15 cellular contexts compared by ENCODE assay signal in the genomic region with DNA sequence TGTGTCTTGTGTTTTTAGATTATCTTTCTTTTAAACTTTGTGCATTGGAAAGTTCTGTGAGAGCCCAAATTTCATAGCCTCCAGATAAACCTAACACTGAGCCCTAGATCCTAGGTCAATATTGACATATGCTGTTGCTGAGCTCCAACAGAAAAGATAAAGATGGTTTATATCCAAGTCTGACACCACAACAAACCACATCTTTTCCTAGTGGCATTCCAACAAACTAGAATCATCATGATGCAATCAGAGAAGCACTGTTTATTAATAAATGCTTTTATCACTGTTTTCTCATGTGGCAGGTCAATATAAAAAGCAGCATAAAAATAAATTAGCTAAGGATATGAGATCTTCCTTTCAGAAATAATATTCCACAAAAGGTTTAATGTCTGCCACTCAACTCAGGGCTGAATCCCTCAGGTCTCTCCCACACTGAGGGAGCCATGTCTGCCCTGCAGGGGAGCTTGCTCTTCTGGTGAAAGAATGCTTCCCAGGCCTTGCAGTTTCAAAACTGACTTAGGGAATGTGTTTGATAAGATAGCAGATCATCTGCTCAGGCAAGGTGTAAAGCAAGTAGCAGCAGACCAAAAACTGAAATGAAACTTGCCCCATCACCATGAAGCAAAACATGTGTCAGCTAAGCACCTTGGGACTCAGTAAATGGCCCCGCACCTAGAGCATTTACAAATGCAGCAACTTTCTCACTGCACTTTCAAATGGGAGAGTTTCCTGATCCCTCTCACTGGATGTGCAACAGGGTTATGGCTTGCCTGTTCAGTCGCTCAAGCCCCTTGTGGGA.
DNase-seq lines count a peak whose midpoint lies in the region; ATAC-seq and TF ChIP-seq lines count a peak whose summit lies in the region.
"Had no signal": no experiment of that assay in that cellular context is flagged by ENCODE, and none has a peak within 500 bp of the region (broad histone marks: within the 10 kb centered on the region; RNA-seq: fewer than 3 reads in every experiment).

No MANE protein-coding gene starts in this region.

- ATAC-seq in right cardiac atrium (peak; percentile 64 to 80), Right ventricle myocardium inferior (no peak), left colon (no peak)
- ATAC-seq: A549, Panc1 had no signal

- H3K9ac ChIP-seq in mammary epithelial cell (ENCODE audit: insufficient read depth, low read length) = no peak overlapping the region

- H3K27me3 ChIP-seq in right cardiac atrium (ENCODE audit: control insufficient read depth, insufficient read depth) = no peaks in the 10 kb centered on the region
- H3K27me3 ChIP-seq in mammary epithelial cell (ENCODE audit: insufficient read depth, low read length) = no peaks in the 10 kb centered on the region
- no peaks in the 10 kb centered on the region for H3K27me3 ChIP-seq in kidney epithelial cell (ENCODE audit: control insufficient read depth, insufficient read depth, low read length)
- H3K27me3 ChIP-seq: ascending aorta, thyroid gland had no signal

- no peaks in the 10 kb centered on the region for H4K20me1 ChIP-seq in mammary epithelial cell (ENCODE audit: insufficient read depth, low read length)

- H3K36me3 ChIP-seq in mammary epithelial cell (ENCODE audit: insufficient read depth, low read length) = no peaks in the 10 kb centered on the region
- H3K36me3 ChIP-seq in kidney epithelial cell (ENCODE audit: control insufficient read depth, insufficient read depth, low read length) = no peaks in the 10 kb centered on the region
- H3K36me3 ChIP-seq: ascending aorta, thyroid gland had no signal

- H3K4me1 ChIP-seq in right cardiac atrium (ENCODE audit: control insufficient read depth, insufficient read depth, low read length) = peaks cover 4% of the 10 kb centered on the region
- peaks cover 7% of the 10 kb centered on the region for H3K4me1 ChIP-seq in mammary epithelial cell (ENCODE audit: insufficient read depth, low read length)
- H3K4me1 ChIP-seq: A549, ascending aorta, thyroid gland had no signal

- dilution Hi-C loops in mammary epithelial cell (cut with HindIII; ENCODE audit: low sequenced_read_pairs) = no loop called here

- H2AFZ ChIP-seq in mammary epithelial cell (ENCODE audit: low read depth, low read length) = no peak overlapping the region

- DNase-seq in right cardiac atrium (no peak), Right ventricle myocardium inferior (ENCODE audit: missing footprints) (no peak), mammary epithelial cell (peak; percentile 55), kidney epithelial cell (ENCODE audit: low read depth) (peak; percentile 47), NCI-H2107 treated with DMSO at 0.1 percent for 48 hours (lab: John Stamatoyannopoulos, UW; ENCODE audit: unreplicated experiment) (no peak), NCI-H1436 treated with DMSO at 0.1 percent for 48 hours (lab: John Stamatoyannopoulos, UW) (no peak), left colon (no peak), inferior parietal cortex (ENCODE audit: extremely low spot score) (no peak)
- DNase-seq: activated CD4-positive, alpha-beta T cell treated with anti-CD3 and anti-CD28 coated beads, Interleukin-2, amount 50 U/mL, for 48 hours; DMS 273 treated with DMSO at 0.1 percent for 48 hours; NCI-H526 treated with DMSO at 0.1 percent for 48 hours; thyroid gland had no signal

- 91% methylated on average over 2 of the region's 2 CpGs for WGBS in right cardiac atrium
- 88% methylated on average over 2 of the region's 2 CpGs for WGBS in mammary epithelial cell (ENCODE audit: low coverage, missing lambda C conversion rate)

- H3K4me3 ChIP-seq in right cardiac atrium (ENCODE audit: low read length) (no peak overlapping the region), mammary epithelial cell (replicated peaks in 1 of 3; ENCODE audit: insufficient read depth in 1 of 3, low read depth in 2 of 3, low read length in 3 of 3) (no peak overlapping the region), kidney epithelial cell (ENCODE audit: low read depth, low read length) (no peak overlapping the region)
- H3K4me3 ChIP-seq: A549, ascending aorta, thyroid gland had no signal

- CTCF ChIA-PET in mammary epithelial cell (lab: Charles Lee; ENCODE audit: low non-redundant PET) = interaction anchor here (0.6 to 0.7 kb wide), 3 partner anchors 10 to 1020 kb away, joined by 3 to 8 read pairs (median 6); no protein-coding TSS in a partner anchor

- H3K79me2 ChIP-seq in mammary epithelial cell (ENCODE audit: insufficient read depth, low read length) = no peaks in the 10 kb centered on the region

- no peak overlapping the region for H3K4me2 ChIP-seq in mammary epithelial cell (ENCODE audit: insufficient read depth, low read depth, low read length)
- H3K4me2 ChIP-seq: A549 had no signal

- no TSS peak for BruUV-seq in mammary epithelial cell (replicated peaks; lab: Mats Ljungman, UMichigan)

- H3K27ac ChIP-seq in right cardiac atrium (ENCODE audit: low read length) (no peak overlapping the region), mammary epithelial cell (ENCODE audit: insufficient read depth, low read depth, low read length) (no peak overlapping the region)
- H3K27ac ChIP-seq: ascending aorta, thyroid gland had no signal

- H3K9me3 ChIP-seq in right cardiac atrium (ENCODE audit: control insufficient read depth, low read length) (no peaks in the 10 kb centered on the region), mammary epithelial cell (replicated peaks; ENCODE audit: insufficient read depth, low read length) (no peaks in the 10 kb centered on the region)
- H3K9me3 ChIP-seq: A549, ascending aorta, thyroid gland had no signal

- TF ChIP-seq CTCF in mammary epithelial cell (conservative IDR thresholded peaks at IDR 0.05 in 1 of 2, IDR thresholded peaks at IDR 0.05 in 1 of 2; ENCODE audit: extremely low read depth in 1 of 2, insufficient read depth in 1 of 2, low read depth in 1 of 2, low read length in 2 of 2) (no peak), kidney epithelial cell (IDR thresholded peaks at IDR 0.05; ENCODE audit: insufficient read depth, low read length, poor library complexity, severe bottlenecking) (no peak)

- in situ Hi-C loops in mammary epithelial cell (cut with MboI; ENCODE audit: low sequenced_read_pairs in 2 of 2) = no loop called here

- intact Hi-C loops in right cardiac atrium (cut with DNase I) = no loop called here
- intact Hi-C loops in Right ventricle myocardium inferior (cut with DNase I) = no loop called here
- intact Hi-C loops in mammary epithelial cell (cut with micrococcal nuclease) = no loop called here
- intact Hi-C loops in left colon (cut with DNase I, micrococcal nuclease) = no loop called here

Comparison
In these comparisons a context has a peak if more than half of its experiments do, and no peak if none do; other contexts are left out.
1. ATAC-seq: peak in right cardiac atrium (2 of 2); none in Right ventricle myocardium inferior (single experiment) and left colon (single experiment).
2. DNase-seq: peak in mammary epithelial cell (single experiment) and kidney epithelial cell (single experiment); none in right cardiac atrium (0 of 3), Right ventricle myocardium inferior (single experiment), NCI-H2107 treated with DMSO at 0.1 percent for 48 hours (single experiment), NCI-H1436 treated with DMSO at 0.1 percent for 48 hours (single experiment), left colon (0 of 2) and inferior parietal cortex (single experiment).